Comparison of ENCODE assay signal across 14 cellular contexts in the genomic region with DNA sequence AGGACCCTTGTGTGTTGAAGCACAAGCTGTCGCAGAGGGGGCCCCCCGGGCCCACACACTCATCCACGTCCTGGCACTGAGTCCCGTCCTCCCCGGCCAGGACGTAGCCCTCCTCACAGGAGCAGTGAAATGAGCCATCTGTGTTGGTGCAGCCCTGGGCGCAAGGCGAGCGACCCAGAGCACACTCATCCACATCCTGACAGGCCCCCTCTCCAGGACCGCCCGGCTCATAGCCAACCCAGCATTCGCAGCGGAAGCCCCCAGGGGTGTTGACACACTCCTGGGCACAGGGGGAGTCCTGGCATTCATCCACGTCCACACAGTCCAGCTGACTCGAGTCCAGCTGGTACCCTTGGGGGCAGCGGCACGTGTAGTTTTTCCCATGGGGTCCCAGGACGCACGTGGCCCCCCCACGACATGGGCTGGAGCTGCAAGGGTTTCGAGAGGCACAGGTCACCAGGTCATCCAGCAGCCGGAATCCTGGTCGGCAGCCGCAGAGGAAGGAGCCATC. TPM values are rescaled to one million over a fixed set of nuclear protein-coding genes. Genes with fewer than 3 reads are reported as not detected.
A peak's percentile ranks its signal among the peaks of the same experiment; 100 is the strongest.
DNase-seq lines count a peak whose midpoint lies in the region; TF ChIP-seq lines count a peak whose summit lies in the region.
"Had no signal": no experiment of that assay in that cellular context is flagged by ENCODE, and none has a peak within 500 bp of the region (broad histone marks: within the 10 kb centered on the region; RNA-seq: fewer than 3 reads in every experiment).

No MANE protein-coding gene starts in this region.

- H3K36me3 ChIP-seq in Loucy (ENCODE audit: insufficient read depth, low read length) (no peaks in the 10 kb centered on the region; the same call in 1 of the 2 replicates), esophagus (ENCODE audit: control insufficient read depth in 2 of 2, insufficient read depth in 2 of 2, low read length in 1 of 2) (no peaks in the 10 kb centered on the region), mesenchymal stem cell (ENCODE audit: control insufficient read depth in 1 of 2, insufficient read depth in 2 of 2, low read depth in 1 of 2, low read length in 2 of 2) (no peaks in the 10 kb centered on the region), stomach smooth muscle (ENCODE audit: control insufficient read depth in 2 of 2, insufficient read depth in 2 of 2, low read length in 2 of 2) (no peaks in the 10 kb centered on the region)
- no peaks in the 10 kb centered on the region for H3K36me3 ChIP-seq in effector memory CD4-positive, alpha-beta T cell (ENCODE audit: control insufficient read depth, insufficient read depth, low read length)
- H3K36me3 ChIP-seq: pancreas had no signal

- H3K79me1 ChIP-seq in mesenchymal stem cell (replicated peaks; ENCODE audit: low read length, poor library complexity, severe bottlenecking) = no peaks in the 10 kb centered on the region

- H3K4me3 ChIP-seq in Loucy (ENCODE audit: low read length, poor library complexity, severe bottlenecking) = peak overlapping the region; percentile 91
- H3K4me3 ChIP-seq in esophagus (ENCODE audit: low read depth in 1 of 2, low read length in 2 of 2) = peak overlapping the region in 1 of 2 donors; percentile 29
- peak overlapping the region in 1 of 2 experiments; percentile 20 for H3K4me3 ChIP-seq in mesenchymal stem cell (ENCODE audit: insufficient read depth in 1 of 2, low read depth in 1 of 2, low read length in 2 of 2)
- H3K4me3 ChIP-seq in stomach smooth muscle (ENCODE audit: low read length in 2 of 2) = peak overlapping the region in 1 of 2 donors; percentile 59
- no peak overlapping the region for H3K4me3 ChIP-seq in effector memory CD4-positive, alpha-beta T cell (ENCODE audit: insufficient read depth, low read depth, low read length, poor library complexity, severe bottlenecking)
- no peak overlapping the region for H3K4me3 ChIP-seq in foreskin fibroblast (ENCODE audit: low read depth in 1 of 2, low read length in 2 of 2)

- H2BK120ac ChIP-seq in mesenchymal stem cell (ENCODE audit: low read depth, low read length) = no peak overlapping the region

- TF ChIP-seq CTCF in Loucy (conservative IDR thresholded peaks at IDR 0.05; ENCODE audit: low read length) (no peak), foreskin fibroblast (IDR thresholded peaks at IDR 0.05; ENCODE audit: low read depth, low read length) (no peak)

- no peaks in the 10 kb centered on the region for H3K27me3 ChIP-seq in Loucy (ENCODE audit: insufficient read depth, low read length, poor library complexity, severe bottlenecking)
- H3K27me3 ChIP-seq in esophagus (ENCODE audit: control insufficient read depth in 1 of 2, insufficient read depth in 2 of 2, low read length in 2 of 2) = no peaks in the 10 kb centered on the region
- peaks cover 0 to 11% of the 10 kb centered on the region in 2 experiments for H3K27me3 ChIP-seq in mesenchymal stem cell (ENCODE audit: control insufficient read depth in 1 of 2, insufficient read depth in 1 of 2, low read length in 2 of 2)
- H3K27me3 ChIP-seq in stomach smooth muscle (ENCODE audit: control insufficient read depth in 1 of 2, insufficient read depth in 2 of 2, low read length in 2 of 2) = no peaks in the 10 kb centered on the region
- H3K27me3 ChIP-seq in effector memory CD4-positive, alpha-beta T cell (replicated peaks; ENCODE audit: control insufficient read depth, insufficient read depth, low read length, poor library complexity, severe bottlenecking) = no peaks in the 10 kb centered on the region
- H3K27me3 ChIP-seq: pancreas had no signal

- H2AFZ ChIP-seq in Loucy (ENCODE audit: low read length) = no peak overlapping the region
- no peak overlapping the region for H2AFZ ChIP-seq in mesenchymal stem cell (ENCODE audit: low read depth, low read length)

- peak overlapping the region; percentile 65 for H2BK15ac ChIP-seq in mesenchymal stem cell (ENCODE audit: low read depth, poor library complexity, severe bottlenecking)

- peak overlapping the region in 1 of 2 experiments; percentile 48 for H3K18ac ChIP-seq in mesenchymal stem cell (ENCODE audit: low read depth in 1 of 2, low read length in 2 of 2)

- H3K9me3 ChIP-seq in Loucy (ENCODE audit: insufficient read depth, low read depth, low read length) (no peaks in the 10 kb centered on the region), esophagus (ENCODE audit: control insufficient read depth in 2 of 2, insufficient read depth in 1 of 2, low read depth in 1 of 2, low read length in 1 of 2) (no peaks in the 10 kb centered on the region), mesenchymal stem cell (ENCODE audit: control insufficient read depth, low read length) (no peaks in the 10 kb centered on the region), stomach smooth muscle (ENCODE audit: control insufficient read depth in 2 of 2, low read length in 2 of 2) (no peaks in the 10 kb centered on the region)
- no peaks in the 10 kb centered on the region for H3K9me3 ChIP-seq in effector memory CD4-positive, alpha-beta T cell (ENCODE audit: control insufficient read depth, low read length)
- H3K9me3 ChIP-seq: pancreas had no signal

- no peak overlapping the region for H3K4ac ChIP-seq in mesenchymal stem cell (ENCODE audit: low read depth in 1 of 2, low read length in 2 of 2)

- H3K9ac ChIP-seq in Loucy (ENCODE audit: low read depth, low read length, poor library complexity, severe bottlenecking) = peak overlapping the region; percentile 99
- H3K9ac ChIP-seq in mesenchymal stem cell (ENCODE audit: low read length) = no peak overlapping the region
- H3K9ac ChIP-seq in stomach smooth muscle (ENCODE audit: low read length in 2 of 2) = peak overlapping the region in 1 of 2 donors; percentile 51

- H3F3A ChIP-seq in Loucy (ENCODE audit: low read depth) = peaks cover 4% of the 10 kb centered on the region

- peaks cover 80% of the 10 kb centered on the region for H3K79me2 ChIP-seq in Loucy (ENCODE audit: insufficient read depth, low read length)

- no peak overlapping the region for H3K14ac ChIP-seq in mesenchymal stem cell (ENCODE audit: low read length in 2 of 2)

- DNase-seq in mesenchymal stem cell (no peak), iPS-NIHi7 (ENCODE audit: extremely low spot score) (no peak), SW 1271 (lab: John Stamatoyannopoulos, UW) (no peak), foreskin fibroblast (no peak)
- DNase-seq in effector memory CD4-positive, alpha-beta T cell = no peak
- DNase-seq: activated T-cell treated with anti-CD3 and anti-CD28 coated beads for 4 hours; NCI-H146; NCI-H510A treated with DMSO at 0.1 percent for 48 hours; stimulated activated CD4-positive, alpha-beta T cell treated with anti-CD3 and anti-CD28 coated beads, Interleukin-1b, Interleukin-23, amount 100 ng/mL, for 48 hours; T-helper 1 cell had no signal

- H3K23ac ChIP-seq in mesenchymal stem cell (ENCODE audit: low read length in 2 of 2) = no peak overlapping the region

- WGBS in esophagus, 2 donors = 69 to 82% methylated on average over 24 of the region's 24 CpGs
- whole genome bisulfite sequencing in mesenchymal stem cell = 84% methylated on average over 24 of the region's 24 CpGs

- H2BK12ac ChIP-seq in mesenchymal stem cell (ENCODE audit: low read length in 2 of 2) = no peak overlapping the region

- no peak overlapping the region for H2AK5ac ChIP-seq in mesenchymal stem cell (ENCODE audit: low read length, severe bottlenecking)

- H3K9me2 ChIP-seq in Loucy (replicated peaks; ENCODE audit: low read depth, low read length) = no peaks in the 10 kb centered on the region

- H3K4me2 ChIP-seq in Loucy (ENCODE audit: low read depth, low read length, poor library complexity, severe bottlenecking) (peak overlapping the region; percentile 95), mesenchymal stem cell (ENCODE audit: low read length, poor library complexity, severe bottlenecking) (no peak overlapping the region)

- no peak overlapping the region for H4K91ac ChIP-seq in mesenchymal stem cell (ENCODE audit: low read length)

- H3K4me1 ChIP-seq in Loucy (ENCODE audit: insufficient read depth, low read length, poor library complexity, severe bottlenecking) = peaks cover 75% of the 10 kb centered on the region
- peaks cover 0 to 8% of the 10 kb centered on the region in 2 donors for H3K4me1 ChIP-seq in esophagus (ENCODE audit: control insufficient read depth in 2 of 2, insufficient read depth in 2 of 2, low read length in 1 of 2)
- H3K4me1 ChIP-seq in mesenchymal stem cell (ENCODE audit: control insufficient read depth, insufficient read depth, low read depth, low read length) = peaks cover 2% of the 10 kb centered on the region
- peaks cover 22% of the 10 kb centered on the region for H3K4me1 ChIP-seq in stomach smooth muscle (ENCODE audit: control insufficient read depth, insufficient read depth, low read length)
- peaks cover 5% of the 10 kb centered on the region for H3K4me1 ChIP-seq in effector memory CD4-positive, alpha-beta T cell (ENCODE audit: control insufficient read depth, insufficient read depth, low read length, poor library complexity, severe bottlenecking)
- H3K4me1 ChIP-seq: pancreas had no signal

- H3K27ac ChIP-seq in esophagus (ENCODE audit: low read depth in 2 of 2, low read length in 1 of 2) (peak overlapping the region; percentile 59 to 64), mesenchymal stem cell (ENCODE audit: low read length, poor library complexity, severe bottlenecking) (no peak overlapping the region), stomach smooth muscle (ENCODE audit: low read length) (peak overlapping the region; percentile 41)
- H3K27ac ChIP-seq in effector memory CD4-positive, alpha-beta T cell (ENCODE audit: insufficient read depth, low read length, poor library complexity, severe bottlenecking) = no peak overlapping the region

- no peak overlapping the region for H4K8ac ChIP-seq in mesenchymal stem cell (ENCODE audit: low read length)

- H2BK5ac ChIP-seq in mesenchymal stem cell (ENCODE audit: low read depth, low read length, poor library complexity, severe bottlenecking) = no peak overlapping the region

- peaks cover 26% of the 10 kb centered on the region for H4K20me1 ChIP-seq in Loucy (ENCODE audit: insufficient read depth, low read length, poor library complexity, severe bottlenecking)

RNA-seq across cellular contexts. Expression of gene CD93, which starts 1.2 kb away (rescaled TPM):
- 1 to 10 TPM; 1.8 to 2.8 TPM for polyA plus RNA-seq in esophagus
- 0.01 TPM for polyA plus RNA-seq in mesenchymal stem cell (2013, experiment 1 of 2)
- 0.01 TPM for polyA plus RNA-seq in mesenchymal stem cell (2013, experiment 2 of 2)

RNA-seq across cellular contexts. Expression of gene THBD, which starts 35.4 kb away (rescaled TPM):
- 10 to 100 TPM in 1 of 2 donors, 1 to 10 TPM in 1; 9.5 to 29.7 TPM for polyA plus RNA-seq in esophagus
- 9.7 TPM for polyA plus RNA-seq in mesenchymal stem cell (2013, experiment 1 of 2)
- 9.8 TPM for polyA plus RNA-seq in mesenchymal stem cell (2013, experiment 2 of 2)

RNA-seq across cellular contexts. Expression of gene SSTR4, which starts 49.8 kb away (rescaled TPM):
- polyA plus RNA-seq in esophagus = not detected
- polyA plus RNA-seq in mesenchymal stem cell (2013, experiment 1 of 2) = not detected
- polyA plus RNA-seq in mesenchymal stem cell (2013, experiment 2 of 2) = not detected

Comparison
In these comparisons a context has a peak if more than half of its experiments do, and no peak if none do; other contexts are left out.
1. H3K27ac ChIP-seq: peak in esophagus (2 of 2) and stomach smooth muscle (single experiment); none in mesenchymal stem cell (single experiment) and effector memory CD4-positive, alpha-beta T cell (single experiment).